Comparison of ENCODE assay signal across 1 cellular context in the genomic region with DNA sequence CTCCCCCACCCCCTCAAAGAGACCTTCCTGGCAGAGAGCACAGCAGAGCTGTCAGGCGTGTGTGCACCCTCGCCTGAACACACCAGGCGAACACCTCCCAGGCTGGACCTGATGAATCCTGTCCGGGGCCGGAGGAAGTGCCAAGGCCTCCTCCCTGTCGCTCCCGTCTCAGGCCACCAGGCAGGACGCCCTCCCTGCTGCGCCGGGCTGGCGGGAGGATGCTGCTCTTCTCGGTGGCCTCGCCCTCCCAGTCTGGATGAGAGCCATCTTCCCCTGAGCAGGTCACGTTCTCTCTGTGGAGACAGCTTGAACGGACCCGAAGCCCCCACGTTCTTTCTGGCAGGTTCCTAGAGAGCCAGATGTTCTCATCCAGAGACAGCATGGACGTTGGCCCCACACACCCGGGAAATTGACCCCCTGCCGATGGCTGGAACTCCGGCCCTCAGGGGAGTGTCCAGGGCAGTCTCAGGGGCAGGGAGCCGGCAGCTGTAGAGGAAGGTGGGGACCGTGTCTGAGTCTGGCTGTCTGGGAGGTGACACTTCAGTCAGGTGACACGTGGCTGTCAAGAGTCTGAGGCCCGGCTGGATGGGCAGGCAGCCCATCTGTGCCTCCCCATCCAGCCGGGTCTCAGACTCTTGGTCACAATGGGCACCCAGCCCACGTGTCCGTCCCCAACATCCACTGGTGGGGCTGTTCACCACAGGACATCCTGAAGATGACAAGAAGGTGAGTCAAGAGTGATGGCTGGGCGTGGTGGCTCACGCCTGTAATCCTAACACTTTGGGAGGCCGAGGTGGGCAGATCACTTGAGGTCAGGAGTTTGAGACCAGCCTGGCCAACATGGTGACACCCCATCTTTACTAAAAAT.
TF ChIP-seq lines count a peak whose summit lies in the region.

No MANE protein-coding gene starts in this region.

TF ChIP-seq in IMR-90, 13 proteins besides CTCF, POLR2A, EP300 and RAD21:
- TF ChIP-seq MAFK (IDR thresholded peaks at IDR 0.05; ENCODE audit: low read depth, low read length) (no peak), CHD1 (IDR thresholded peaks at IDR 0.05; ENCODE audit: low read depth, low read length) (no peak), RFX5 (IDR thresholded peaks at IDR 0.05; ENCODE audit: low read depth, low read length) (no peak), RCOR1 (IDR thresholded peaks at IDR 0.05; ENCODE audit: insufficient replicate concordance, low read length) (no peak), MXI1 (IDR thresholded peaks at IDR 0.05; ENCODE audit: borderline replicate concordance, low read depth, low read length) (no peak), FOS (IDR thresholded peaks at IDR 0.05; ENCODE audit: low read depth, low read length) (no peak), CEBPB (IDR thresholded peaks at IDR 0.05; ENCODE audit: low read depth, low read length) (no peak), SMC3 (IDR thresholded peaks at IDR 0.05; ENCODE audit: low read depth, low read length) (no peak), BHLHE40 (IDR thresholded peaks at IDR 0.05; ENCODE audit: low read depth, low read length) (no peak), NFE2L2 (IDR thresholded peaks at IDR 0.05; ENCODE audit: low read depth, low read length) (no peak), MAZ (IDR thresholded peaks at IDR 0.05; ENCODE audit: borderline replicate concordance, low read depth, low read length) (no peak)
- TF ChIP-seq, protein P1, sequence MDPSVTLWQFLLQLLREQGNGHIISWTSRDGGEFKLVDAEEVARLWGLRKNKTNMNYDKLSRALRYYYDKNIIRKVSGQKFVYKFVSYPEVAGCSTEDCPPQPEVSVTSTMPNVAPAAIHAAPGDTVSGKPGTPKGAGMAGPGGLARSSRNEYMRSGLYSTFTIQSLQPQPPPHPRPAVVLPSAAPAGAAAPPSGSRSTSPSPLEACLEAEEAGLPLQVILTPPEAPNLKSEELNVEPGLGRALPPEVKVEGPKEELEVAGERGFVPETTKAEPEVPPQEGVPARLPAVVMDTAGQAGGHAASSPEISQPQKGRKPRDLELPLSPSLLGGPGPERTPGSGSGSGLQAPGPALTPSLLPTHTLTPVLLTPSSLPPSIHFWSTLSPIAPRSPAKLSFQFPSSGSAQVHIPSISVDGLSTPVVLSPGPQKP (IDR thresholded peaks at IDR 0.05; ENCODE audit: borderline replicate concordance, low read depth, low read length), result no peak
- TF ChIP-seq, protein P2, sequence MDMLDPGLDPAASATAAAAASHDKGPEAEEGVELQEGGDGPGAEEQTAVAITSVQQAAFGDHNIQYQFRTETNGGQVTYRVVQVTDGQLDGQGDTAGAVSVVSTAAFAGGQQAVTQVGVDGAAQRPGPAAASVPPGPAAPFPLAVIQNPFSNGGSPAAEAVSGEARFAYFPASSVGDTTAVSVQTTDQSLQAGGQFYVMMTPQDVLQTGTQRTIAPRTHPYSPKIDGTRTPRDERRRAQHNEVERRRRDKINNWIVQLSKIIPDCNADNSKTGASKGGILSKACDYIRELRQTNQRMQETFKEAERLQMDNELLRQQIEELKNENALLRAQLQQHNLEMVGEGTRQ (IDR thresholded peaks at IDR 0.05; ENCODE audit: low read depth, low read length), result no peak
